11 cellular contexts compared by ENCODE assay signal in genomic region chr1:22662318-22662717, GRCh38. TPM values are rescaled to one million over a fixed set of nuclear protein-coding genes. Genes with fewer than 3 reads are reported as not detected.
DNase-seq lines count a peak whose midpoint lies in the region; ATAC-seq and TF ChIP-seq lines count a peak whose summit lies in the region.
"Had no signal": no experiment of that assay in that cellular context is flagged by ENCODE, and none has a peak within 500 bp of the region (broad histone marks: within the 10 kb centered on the region; RNA-seq: fewer than 3 reads in every experiment).

No MANE protein-coding gene starts in this region.

- CTCF ChIA-PET in PC-3 (lab: Charles Lee) = no interaction called here

- no peak overlapping the region for H3K9ac ChIP-seq in PC-3 (ENCODE audit: low read length)
- H3K9ac ChIP-seq: BLaER1 had no signal

- H3K79me2 ChIP-seq in PC-3 (ENCODE audit: low read length) = no peaks in the 10 kb centered on the region

- no peak for DNase-seq in Right ventricle myocardium inferior (ENCODE audit: missing footprints)
- no peak for DNase-seq in cardiac septum (ENCODE audit: low spot score)
- DNase-seq in PC-3 = peak; percentile 28
- DNase-seq in left ventricle myocardium inferior = peak; percentile 33
- no peak for DNase-seq in upper lobe of right lung
- no peak for DNase-seq in activated CD4-positive, alpha-beta T cell treated with anti-CD3 and anti-CD28 coated beads, Interleukin-2, amount 50 U/mL, for 4 hours

- H3K4me2 ChIP-seq in PC-3 (ENCODE audit: low read length) = no peak overlapping the region
- H3K4me2 ChIP-seq: BLaER1 had no signal

- no peaks in the 10 kb centered on the region for H4K20me1 ChIP-seq in PC-3 (ENCODE audit: low read length)
- H4K20me1 ChIP-seq: BLaER1 had no signal

- H3K4me3 ChIP-seq in PC-3 (ENCODE audit: low read length) = no peak overlapping the region
- no peak overlapping the region for H3K4me3 ChIP-seq in left ventricle myocardium inferior
- H3K4me3 ChIP-seq in upper lobe of right lung = no peak overlapping the region
- H3K4me3 ChIP-seq: BLaER1 had no signal

- no peak overlapping the region for H3K27ac ChIP-seq in PC-3 (ENCODE audit: low read length)
- H3K27ac ChIP-seq in left ventricle myocardium inferior (replicated peaks) = no peak overlapping the region
- no peak overlapping the region for H3K27ac ChIP-seq in upper lobe of right lung
- H3K27ac ChIP-seq: BLaER1 had no signal

- no TSS peak for BruUV-seq in PC-3 (replicated peaks; lab: Mats Ljungman, UMichigan)

- no peak overlapping the region for H2AFZ ChIP-seq in PC-3 (ENCODE audit: low read length)

- H3K36me3 ChIP-seq in PC-3 (ENCODE audit: low read depth, low read length) = no peaks in the 10 kb centered on the region
- H3K36me3 ChIP-seq in left ventricle myocardium inferior = no peaks in the 10 kb centered on the region
- H3K36me3 ChIP-seq in upper lobe of right lung = no peaks in the 10 kb centered on the region
- H3K36me3 ChIP-seq: BLaER1 had no signal

- intact Hi-C loops in Right ventricle myocardium inferior (cut with DNase I) (no loop called here), cardiac septum (cut with DNase I) (no loop called here), PC-3 (cut with micrococcal nuclease) (no loop called here), left ventricle myocardium inferior (cut with micrococcal nuclease) (no loop called here), upper lobe of right lung (cut with DNase I) (no loop called here)

- H3K27me3 ChIP-seq in PC-3 (ENCODE audit: low read length) = peaks cover 9% of the 10 kb centered on the region; the same call in 1 of the 2 replicates
- H3K27me3 ChIP-seq in left ventricle myocardium inferior (ENCODE audit: low read depth) = peaks cover 56% of the 10 kb centered on the region
- no peaks in the 10 kb centered on the region for H3K27me3 ChIP-seq in upper lobe of right lung
- H3K27me3 ChIP-seq: BLaER1 had no signal

- ATAC-seq in Right ventricle myocardium inferior (peak; percentile 51), PC-3 (peak; percentile 22; the same call in 1 of the 2 replicates), upper lobe of right lung (peak; percentile 84), GM21423 (IDR thresholded peaks at IDR 0.05; ENCODE audit: unreplicated experiment) (no peak), HG03565 (IDR thresholded peaks at IDR 0.05; ENCODE audit: unreplicated experiment) (no peak)

- POLR2A ChIA-PET in PC-3 (lab: Charles Lee; ENCODE audit: unreplicated experiment) = no interaction called here

- no peaks in the 10 kb centered on the region for H3K4me1 ChIP-seq in PC-3 (ENCODE audit: insufficient read depth, low read length)
- no peaks in the 10 kb centered on the region for H3K4me1 ChIP-seq in left ventricle myocardium inferior
- no peaks in the 10 kb centered on the region for H3K4me1 ChIP-seq in upper lobe of right lung
- H3K4me1 ChIP-seq: BLaER1 had no signal

- no peaks in the 10 kb centered on the region for H3F3A ChIP-seq in PC-3 (ENCODE audit: low read length, unreplicated experiment)

- TF ChIP-seq CTCF in PC-3 (conservative IDR thresholded peaks at IDR 0.05; ENCODE audit: low read depth, low read length) = no peak
- no peak for TF ChIP-seq CTCF in left ventricle myocardium inferior (IDR thresholded peaks at IDR 0.05; ENCODE audit: borderline replicate concordance)
- no peak for TF ChIP-seq CTCF in upper lobe of right lung (IDR thresholded peaks at IDR 0.05)

- H3K9me3 ChIP-seq in PC-3 (ENCODE audit: low read length) = no peaks in the 10 kb centered on the region
- no peaks in the 10 kb centered on the region for H3K9me3 ChIP-seq in left ventricle myocardium inferior (replicated peaks)
- no peaks in the 10 kb centered on the region for H3K9me3 ChIP-seq in upper lobe of right lung
- H3K9me3 ChIP-seq: BLaER1 had no signal

- no peaks in the 10 kb centered on the region for H3K9me2 ChIP-seq in PC-3 (replicated peaks; ENCODE audit: low read length)

RNA-seq across cellular contexts. Expression of gene C1QB, which starts 9.3 kb away (rescaled TPM):
- total RNA-seq in Right ventricle myocardium inferior = 165 TPM
- total RNA-seq in cardiac septum = 34.3 TPM
- total RNA-seq in PC-3 (2014; rRNA removed) = not detected in 2 replicates
- 96.2 TPM for total RNA-seq in left ventricle myocardium inferior
- 707 TPM for total RNA-seq in upper lobe of right lung
- total RNA-seq: glomerular endothelial cell, pulmonary artery endothelial cell had no signal

RNA-seq across cellular contexts. Expression of gene C1QC, which starts 18.9 kb away (rescaled TPM):
- total RNA-seq in Right ventricle myocardium inferior = 140 TPM
- 38.6 TPM for total RNA-seq in cardiac septum
- total RNA-seq in PC-3 (2014; rRNA removed) = not detected in 2 replicates
- 76.6 TPM for total RNA-seq in left ventricle myocardium inferior
- total RNA-seq in upper lobe of right lung = 353 TPM
- total RNA-seq: glomerular endothelial cell, pulmonary artery endothelial cell had no signal

RNA-seq across cellular contexts. Expression of gene C1QA, which starts 25.9 kb away (rescaled TPM):
- total RNA-seq in Right ventricle myocardium inferior (124 TPM), cardiac septum (35.1 TPM), PC-3 (2014; rRNA removed) (not detected in 2 replicates), left ventricle myocardium inferior (70.1 TPM), upper lobe of right lung (521 TPM)
- total RNA-seq: glomerular endothelial cell, pulmonary artery endothelial cell had no signal

RNA-seq across cellular contexts. Expression of gene EPHB2, which starts 48.3 kb away (rescaled TPM):
- total RNA-seq in Right ventricle myocardium inferior (3.5 TPM), cardiac septum (0.81 TPM), PC-3 (2014; rRNA removed) (21.0 and 23.2 TPM in 2 replicates), left ventricle myocardium inferior (2.0 TPM), upper lobe of right lung (6.0 TPM)

Comparison
In these comparisons a context has a peak if more than half of its experiments do, and no peak if none do; other contexts are left out.
1. DNase-seq: peak in PC-3 (single experiment) and left ventricle myocardium inferior (single experiment); none in Right ventricle myocardium inferior (single experiment), cardiac septum (single experiment), upper lobe of right lung (single experiment) and activated CD4-positive, alpha-beta T cell treated with anti-CD3 and anti-CD28 coated beads, Interleukin-2, amount 50 U/mL, for 4 hours (0 of 2).
2. ATAC-seq: peak in Right ventricle myocardium inferior (single experiment), PC-3 (single experiment) and upper lobe of right lung (single experiment); none in GM21423 (single experiment) and HG03565 (single experiment).
3. RNA of gene C1QB, which starts 9.3 kb away (total RNA-seq): 707 TPM in upper lobe of right lung (single experiment), 165 TPM in Right ventricle myocardium inferior (single experiment), 96.2 TPM in left ventricle myocardium inferior (single experiment) and 34.3 TPM in cardiac septum (single experiment); not detected in PC-3; every median in the first group is over 10 times any median in the second.
4. RNA of gene C1QC, which starts 18.9 kb away (total RNA-seq): 353 TPM in upper lobe of right lung (single experiment), 140 TPM in Right ventricle myocardium inferior (single experiment), 76.6 TPM in left ventricle myocardium inferior (single experiment) and 38.6 TPM in cardiac septum (single experiment); not detected in PC-3; every median in the first group is over 10 times any median in the second.
5. RNA of gene C1QA, which starts 25.9 kb away (total RNA-seq): 521 TPM in upper lobe of right lung (single experiment), 124 TPM in Right ventricle myocardium inferior (single experiment), 70.1 TPM in left ventricle myocardium inferior (single experiment) and 35.1 TPM in cardiac septum (single experiment); not detected in PC-3; every median in the first group is over 10 times any median in the second.